23 cellular contexts compared by ENCODE assay signal in genomic region chr1:99978218-99978617, GRCh38. TPM values are rescaled to one million over a fixed set of nuclear protein-coding genes. Genes with fewer than 3 reads are reported as not detected.
A peak's percentile ranks its signal among the peaks of the same experiment; 100 is the strongest.
DNase-seq lines count a peak whose midpoint lies in the region; ATAC-seq, FAIRE-seq and TF ChIP-seq lines count a peak whose summit lies in the region.
"Had no signal": no experiment of that assay in that cellular context is flagged by ENCODE, and none has a peak within 500 bp of the region (broad histone marks: within the 10 kb centered on the region; RNA-seq: fewer than 3 reads in every experiment).

No MANE protein-coding gene starts in this region.

- TF ChIP-seq EP300 in GM12878 (IDR thresholded peaks at IDR 0.05; ENCODE audit: borderline replicate concordance in 1 of 2, control insufficient read depth in 1 of 2, low read depth in 2 of 2, low read length in 2 of 2) = no peak

- no peaks in the 10 kb centered on the region; a peak in 1 of 4 replicates for H3K36me3 ChIP-seq in HCT116 (ENCODE audit: control insufficient read depth in 1 of 2, insufficient read depth in 2 of 2, low read length in 2 of 2)
- peaks cover 0 to 3% of the 10 kb centered on the region in 2 experiments; a peak in 1 of 4 replicates for H3K36me3 ChIP-seq in GM12878 (ENCODE audit: control insufficient read depth in 2 of 2, insufficient read depth in 2 of 2, low read length in 1 of 2)
- no peaks in the 10 kb centered on the region for H3K36me3 ChIP-seq in mesendoderm (ENCODE audit: control insufficient read depth, insufficient read depth, low read length)

- no peak overlapping the region for H3K4me2 ChIP-seq in HCT116 (ENCODE audit: low read length)
- H3K4me2 ChIP-seq in GM12878 (ENCODE audit: control insufficient read depth, insufficient read depth) = no peak overlapping the region
- H3K4me2 ChIP-seq in mesendoderm (ENCODE audit: low read length) = no peak overlapping the region
- H3K4me2 ChIP-seq: A549; BLaER1 treated with 17β-estradiol and CSF1 and Interleukin-3, amounts not matched to agents 10 nM and 100 nM had no signal

- H3K4me3 ChIP-seq in HCT116 (replicated peaks in 1 of 2; ENCODE audit: low read depth in 1 of 2, low read length in 2 of 2) (no peak overlapping the region), GM12878 (no peak overlapping the region), mesendoderm (ENCODE audit: low read length) (no peak overlapping the region)
- H3K4me3 ChIP-seq: A549; BLaER1 treated with 17β-estradiol and CSF1 and Interleukin-3, amounts not matched to agents 10 nM and 100 nM had no signal

- DNase-seq in HCT116 (ENCODE audit: low read depth, low spot score) (no peak), GM12878 (ENCODE audit: low read depth, low spot score) (no peak), mesendoderm (no peak), substantia nigra (lab: John Stamatoyannopoulos, UW) (no peak)
- no peak for DNase-seq in central memory CD8-positive, alpha-beta T cell (ENCODE audit: low spot score in 2 of 2)
- no peak for DNase-seq in activated CD4-positive, alpha-beta memory T cell treated with anti-CD3 and anti-CD28 coated beads for 36 hours
- DNase-seq in stimulated activated CD4-positive, alpha-beta T cell treated with anti-CD3 and anti-CD28 coated beads, Interleukin-4, amount 100 ng/mL, for 1 hour = no peak
- DNase-seq: AML-193; Caco-2; Calu3; CD4-positive, alpha-beta T cell; CD8-positive, alpha-beta T cell; DMS79 treated with DMSO at 0.1 percent for 48 hours; GF-D8 had no signal

- H3K9me3 ChIP-seq in HCT116 (ENCODE audit: control insufficient read depth in 1 of 2, insufficient read depth in 1 of 2, low read depth in 1 of 2, low read length in 2 of 2) (no peaks in the 10 kb centered on the region), GM12878 (replicated peaks; ENCODE audit: control insufficient read depth, insufficient read depth, low read length) (no peaks in the 10 kb centered on the region)
- H3K9me3 ChIP-seq: A549, Caco-2 had no signal

- no peak overlapping the region for H2AK5ac ChIP-seq in mesendoderm (ENCODE audit: low read length)

- peaks cover 0 to 2% of the 10 kb centered on the region in 2 experiments; a peak in 2 of 4 replicates for H3K4me1 ChIP-seq in HCT116 (ENCODE audit: control insufficient read depth in 1 of 2, insufficient read depth in 2 of 2, low read length in 2 of 2)
- H3K4me1 ChIP-seq in GM12878 (ENCODE audit: control insufficient read depth, insufficient read depth, low read length) = no peaks in the 10 kb centered on the region
- H3K4me1 ChIP-seq in mesendoderm (ENCODE audit: control insufficient read depth, low read depth, low read length) = no peaks in the 10 kb centered on the region
- H3K4me1 ChIP-seq: A549; BLaER1 treated with 17β-estradiol and CSF1 and Interleukin-3, amounts not matched to agents 10 nM and 100 nM; Caco-2 had no signal

- no peak overlapping the region for H2BK120ac ChIP-seq in mesendoderm (ENCODE audit: low read depth, low read length)

- H2BK15ac ChIP-seq in mesendoderm (replicated peaks; ENCODE audit: low read depth) = no peak overlapping the region

- ATAC-seq in HCT116 = peak; percentile 60
- ATAC-seq in GM12878 = peak; percentile 26; the same call in 1 of the 3 replicates
- no peak for ATAC-seq in central memory CD8-positive, alpha-beta T cell (replicated peaks; ENCODE audit: extremely low read depth, poor library complexity, severe bottlenecking)
- ATAC-seq in GM19328 (IDR thresholded peaks at IDR 0.05; ENCODE audit: unreplicated experiment) = no peak
- ATAC-seq: A549; CD8-positive, alpha-beta T cell had no signal

- H2AFZ ChIP-seq in HCT116 (ENCODE audit: low read depth, low read length, poor library complexity, severe bottlenecking) (no peak overlapping the region), GM12878 (ENCODE audit: control insufficient read depth, low read depth, low read length) (no peak overlapping the region)

- H3K9ac ChIP-seq in HCT116 (ENCODE audit: low read length) (no peak overlapping the region), GM12878 (ENCODE audit: control insufficient read depth, insufficient read depth, low read length) (no peak overlapping the region), mesendoderm (ENCODE audit: low read length) (no peak overlapping the region)
- H3K9ac ChIP-seq: BLaER1 treated with 17β-estradiol and CSF1 and Interleukin-3, amounts not matched to agents 10 nM and 100 nM had no signal

- H3K4me3 Mint-ChIP-seq in central memory CD8-positive, alpha-beta T cell = no peak overlapping the region
- no peak overlapping the region for H3K4me3 Mint-ChIP-seq in activated CD4-positive, alpha-beta memory T cell treated with anti-CD3 and anti-CD28 coated beads for 36 hours
- H3K4me3 Mint-ChIP-seq: B cell; CD4-positive, alpha-beta T cell; CD8-positive, alpha-beta T cell had no signal

- H4K8ac ChIP-seq in mesendoderm (ENCODE audit: low read depth, low read length) = no peak overlapping the region

- H3K27ac Mint-ChIP-seq in central memory CD8-positive, alpha-beta T cell (ENCODE audit: low read depth) = peak overlapping the region; percentile 32
- no peak overlapping the region for H3K27ac Mint-ChIP-seq in activated CD4-positive, alpha-beta memory T cell treated with anti-CD3 and anti-CD28 coated beads for 36 hours
- H3K27ac Mint-ChIP-seq: B cell; CD4-positive, alpha-beta T cell; CD8-positive, alpha-beta T cell had no signal

- no peak overlapping the region for H3K23ac ChIP-seq in mesendoderm (ENCODE audit: low read length)

- TF ChIP-seq RAD21 in HCT116 (IDR thresholded peaks at IDR 0.05; ENCODE audit: low read depth) (no peak), GM12878 (IDR thresholded peaks at IDR 0.05; ENCODE audit: insufficient read depth, low read depth, low read length) (no peak)

- SMC1A ChIA-PET in GM12878 (lab: Charles Lee; ENCODE audit: uncharacterized antibody, unreplicated experiment) = interaction anchor here (0.7 kb wide), 1 partner anchor 25 kb away, joined by 3 read pairs; no protein-coding TSS in a partner anchor

- no TSS peak for BruUV-seq in HCT116 (replicated peaks; lab: Mats Ljungman, UMichigan)
- no TSS peak for BruUV-seq in GM12878 (replicated peaks; lab: Mats Ljungman, UMichigan)

- no peaks in the 10 kb centered on the region; the same call in 1 of the 2 replicates for H4K20me1 ChIP-seq in HCT116 (ENCODE audit: insufficient read depth)
- no peaks in the 10 kb centered on the region for H4K20me1 ChIP-seq in GM12878 (ENCODE audit: control insufficient read depth, insufficient read depth)

- RAD21 ChIA-PET in HCT116 (lab: Charles Lee; ENCODE audit: low non-redundant PET in 1 of 2, low total read pairs in 2 of 2, uncharacterized antibody in 2 of 2, unreplicated experiment in 2 of 2) (no interaction called here), GM12878 (lab: Charles Lee; ENCODE audit: unreplicated experiment) (no interaction called here)

- WGBS in GM12878 (ENCODE audit: insufficient coverage, insufficient replicate concordance, low lambda C conversion rate, missing lambda C conversion rate) = 100% methylated on average over 2 of the region's 2 CpGs
- no CpG with 5 or more reads among the region's 2 CpGs for WGBS in mesendoderm (ENCODE audit: extremely low coverage, insufficient coverage, low lambda C conversion rate)

- no peak for TF ChIP-seq POLR2A in HCT116 (IDR thresholded peaks at IDR 0.05; ENCODE audit: borderline replicate concordance, extremely low read depth, insufficient read depth, insufficient read length)
- no peak for TF ChIP-seq POLR2A in GM12878 (IDR thresholded peaks at IDR 0.05; ENCODE audit: low read depth, low read length)

- H3K9me2 ChIP-seq in HCT116 (ENCODE audit: insufficient read depth) = no peaks in the 10 kb centered on the region

- H3K79me2 ChIP-seq in HCT116 (ENCODE audit: insufficient read depth, low read length) (peaks cover 37% of the 10 kb centered on the region), GM12878 (ENCODE audit: control insufficient read depth, insufficient read depth, low read length) (peaks cover 3% of the 10 kb centered on the region), mesendoderm (ENCODE audit: control insufficient read depth, insufficient read depth, low read length) (no peaks in the 10 kb centered on the region)

- peaks cover 9% of the 10 kb centered on the region for H3K4me1 Mint-ChIP-seq in central memory CD8-positive, alpha-beta T cell
- peaks cover 4% of the 10 kb centered on the region for H3K4me1 Mint-ChIP-seq in activated CD4-positive, alpha-beta memory T cell treated with anti-CD3 and anti-CD28 coated beads for 36 hours (ENCODE audit: low read depth)
- H3K4me1 Mint-ChIP-seq: B cell had no signal

- peak overlapping the region; percentile 51 for H3K18ac ChIP-seq in mesendoderm (ENCODE audit: low read length)

- no peak overlapping the region for H2BK5ac ChIP-seq in mesendoderm (ENCODE audit: low read length)

- no peak overlapping the region for H4K5ac ChIP-seq in mesendoderm (ENCODE audit: low read length)

- FAIRE-seq in GM12878 (lab: Jason Lieb, UNC) = no peak
- FAIRE-seq: A549, D721Med, GM12892, GM18507 had no signal

- no peaks in the 10 kb centered on the region for H3K27me3 ChIP-seq in HCT116 (ENCODE audit: insufficient read depth, low read length)
- no peaks in the 10 kb centered on the region for H3K27me3 ChIP-seq in GM12878 (replicated peaks in 1 of 2; ENCODE audit: control insufficient read depth in 2 of 2, insufficient read depth in 2 of 2, low read length in 1 of 2)
- H3K27me3 ChIP-seq in mesendoderm (ENCODE audit: insufficient read depth, low read length, poor library complexity) = no peaks in the 10 kb centered on the region
- H3K27me3 ChIP-seq: BLaER1 treated with 17β-estradiol and CSF1 and Interleukin-3, amounts not matched to agents 10 nM and 100 nM had no signal

- no peaks in the 10 kb centered on the region for H3K79me1 ChIP-seq in mesendoderm (ENCODE audit: low read length)

- peaks cover 12% of the 10 kb centered on the region for H3K36me3 Mint-ChIP-seq in central memory CD8-positive, alpha-beta T cell (ENCODE audit: insufficient read depth)
- peaks cover 8% of the 10 kb centered on the region for H3K36me3 Mint-ChIP-seq in activated CD4-positive, alpha-beta memory T cell treated with anti-CD3 and anti-CD28 coated beads for 36 hours

- no peaks in the 10 kb centered on the region for H3K9me3 Mint-ChIP-seq in central memory CD8-positive, alpha-beta T cell
- H3K9me3 Mint-ChIP-seq in activated CD4-positive, alpha-beta memory T cell treated with anti-CD3 and anti-CD28 coated beads for 36 hours = no peaks in the 10 kb centered on the region
- H3K9me3 Mint-ChIP-seq: CD4-positive, alpha-beta T cell; CD8-positive, alpha-beta T cell had no signal

- in situ Hi-C loops in GM12878 (cut with MboI) = no loop called here

- no peak overlapping the region for H3K56ac ChIP-seq in mesendoderm (ENCODE audit: low read length)

- no peak overlapping the region for H3K27ac ChIP-seq in HCT116 (ENCODE audit: low read depth, low read length)
- H3K27ac ChIP-seq in GM12878 (ENCODE audit: control insufficient read depth, insufficient read depth) = no peak overlapping the region
- no peak overlapping the region for H3K27ac ChIP-seq in mesendoderm (ENCODE audit: low read depth, low read length)
- no peak overlapping the region for H3K27ac ChIP-seq in substantia nigra (ENCODE audit: low read depth, low read length, poor library complexity, severe bottlenecking)
- H3K27ac ChIP-seq: 22Rv1; A549; BLaER1 treated with 17β-estradiol and CSF1 and Interleukin-3, amounts not matched to agents 10 nM and 100 nM; C4-2B had no signal

- CTCF ChIA-PET in HCT116 (lab: Charles Lee) (no interaction called here), GM12878 (lab: Yijun Ruan, JAX) (interaction anchor here (1.4 kb wide), 1 partner anchor 9 kb away, joined by 3 read pairs; no protein-coding TSS in a partner anchor)
- CTCF ChIA-PET in activated CD4-positive, alpha-beta memory T cell treated with anti-CD3 and anti-CD28 coated beads for 36 hours (lab: Charles Lee) = no interaction called here

- TF ChIP-seq CTCF in HCT116 (IDR thresholded peaks at IDR 0.05 in 2 of 3, conservative IDR thresholded peaks at IDR 0.05 in 1 of 3; ENCODE audit: borderline replicate concordance in 1 of 3, insufficient read depth in 1 of 3, low read depth in 2 of 3, low read length in 2 of 3) = no peak
- no peak for TF ChIP-seq CTCF in GM12878 (IDR thresholded peaks at IDR 0.05 in 2 of 3, conservative IDR thresholded peaks at IDR 0.05 in 1 of 3; ENCODE audit: control insufficient read depth in 2 of 3, extremely low read depth in 1 of 3, insufficient read depth in 1 of 3, low read depth in 3 of 3, low read length in 3 of 3)

- no peak overlapping the region for H3K4ac ChIP-seq in mesendoderm (ENCODE audit: low read depth, low read length)

- H3K27me3 Mint-ChIP-seq in central memory CD8-positive, alpha-beta T cell = no peaks in the 10 kb centered on the region
- H3K27me3 Mint-ChIP-seq in activated CD4-positive, alpha-beta memory T cell treated with anti-CD3 and anti-CD28 coated beads for 36 hours = no peaks in the 10 kb centered on the region
- H3K27me3 Mint-ChIP-seq: B cell; CD4-positive, alpha-beta T cell had no signal

- POLR2A ChIA-PET in HCT116 (lab: Charles Lee) (no interaction called here), GM12878 (lab: Charles Lee) (interaction anchor here (1.5 kb wide), 1 partner anchor 8 kb away, joined by 4 read pairs; the partner anchor contains the start of gene SLC35A3)
- POLR2A ChIA-PET in activated CD4-positive, alpha-beta memory T cell treated with anti-CD3 and anti-CD28 coated beads for 36 hours (lab: Charles Lee) = interaction anchor here (0.6 kb wide), 1 partner anchor 126 kb away, joined by 4 read pairs; no protein-coding TSS in a partner anchor

- intact Hi-C loops in HCT116 (cut with micrococcal nuclease) (loop anchor here (10.0 kb wide), 1 partner anchor 377 kb away; the partner anchor contains the start of gene CDC14A), GM12878 (cut with micrococcal nuclease; ENCODE audit: unreplicated experiment) (no loop called here)
- intact Hi-C loops in activated CD4-positive, alpha-beta memory T cell treated with anti-CD3 and anti-CD28 coated beads for 36 hours (cut with micrococcal nuclease) = no loop called here

RNA-seq across cellular contexts. Expression of gene SLC35A3, which starts 8.4 kb away (rescaled TPM):
- 21.6 TPM for total RNA-seq in HCT116 (2021; ENCODE audit: unreplicated experiment)
- 4.2 and 5.8 TPM in 2 replicates for polyA plus RNA-seq in HCT116 (2012)
- total RNA-seq in GM12878 (2013; cell fraction: nucleolus; rRNA removed) = 69.9 and 77.4 TPM in 2 replicates
- total RNA-seq in GM12878 (2014; rRNA removed) = 24.3 and 25.7 TPM in 2 replicates
- total RNA-seq in GM12878 (2014; rRNA removed; fragmentation: Illumina TruSeq; extraction: Trizol) = 16.1 and 16.4 TPM in 2 replicates
- total RNA-seq in GM12878 (2021) = 10.7 and 11.8 TPM in 2 replicates
- 5.7 TPM for polyA plus RNA-seq in GM12878 (2011; ENCODE audit: low read depth)
- polyA plus RNA-seq in GM12878 (2011; rRNA removed) = 20.3 and 42.3 TPM in 2 replicates
- 7.7 and 7.8 TPM in 2 replicates for polyA plus RNA-seq in GM12878 (2011; cell fraction: cytosol; rRNA removed)
- polyA plus RNA-seq in GM12878 (2011; cell fraction: nucleus; rRNA removed) = 11.8 and 16.0 TPM in 2 replicates
- polyA plus RNA-seq in GM12878 (2012) = 10.5 and 10.7 TPM in 2 replicates
- polyA plus RNA-seq in GM12878 (2014; fragmentation: Illumina TruSeq; extraction: Trizol) = 11.7 and 17.3 TPM in 2 replicates
- 1 to 10 TPM; 3.6 to 4.9 TPM for polyA plus RNA-seq in GM12878 (2014; fragmentation: Nextera tagmentation; extraction: Ambion mirVana)
- polyA plus RNA-seq in GM12878 (2014; rRNA removed) = 13.4 and 14.7 TPM in 2 replicates
- 10 to 100 TPM; 17.0 to 20.4 TPM for polyA plus RNA-seq in GM12878 (2016; fragmentation: Nextera tagmentation; extraction: Ambion mirVana)
- 9.3 and 10.6 TPM in 2 replicates for polyA minus RNA-seq in GM12878 (2011; rRNA and poly(A)+ RNA removed)
- polyA minus RNA-seq in GM12878 (2011; cell fraction: cytosol; rRNA and poly(A)+ RNA removed) = 3.6 and 5.3 TPM in 2 replicates
- polyA minus RNA-seq in GM12878 (2011; cell fraction: nucleus; rRNA and poly(A)+ RNA removed) = 11.7 and 20.9 TPM in 2 replicates
- 8.8 TPM for polyA plus RNA-seq in mesendoderm (2013, experiment 1 of 2)
- polyA plus RNA-seq in mesendoderm (2013, experiment 2 of 2) = 9.9 TPM
- total RNA-seq in activated CD4-positive, alpha-beta memory T cell treated with anti-CD3 and anti-CD28 coated beads for 36 hours = 10 to 100 TPM; 16.5 to 18.3 TPM

Comparison
In these comparisons a context has a peak if more than half of its experiments do, and no peak if none do; other contexts are left out.
1. ATAC-seq: peak in HCT116 (single experiment) and GM12878 (single experiment); none in central memory CD8-positive, alpha-beta T cell (single experiment) and GM19328 (single experiment).